32 cellular contexts compared by ENCODE assay signal in genomic region chr3:78025916-78026315, GRCh38.
"Had no signal": no experiment of that assay in that cellular context is flagged by ENCODE, and none has a peak within 500 bp of the region (broad histone marks: within the 10 kb centered on the region; RNA-seq: fewer than 3 reads in every experiment).

No MANE protein-coding gene starts in this region.

- H3K4me3 ChIP-seq: MG63, PC-9 had no signal

- ATAC-seq: activated CD8-positive, alpha-beta T cell treated with anti-CD3 and anti-CD28 coated beads for 36 hours; activated T-cell treated with anti-CD3 and anti-CD28 coated beads, Interleukin-2, amount 50 U/mL, for 72 hours; activated T-helper 17 cell treated with anti-CD3 and anti-CD28 coated beads, Interleukin-2, amount 50 U/mL, for 72 hours had no signal

- H3K4me2 ChIP-seq: PC-9 had no signal

- H2AFZ ChIP-seq: PC-9 had no signal

- H3K9me3 ChIP-seq: MG63 had no signal

- H3K27ac ChIP-seq: PC-9, WERI-Rb-1 had no signal

- H3K36me3 ChIP-seq: MG63, WERI-Rb-1 had no signal

- DNase-seq: activated CD4-positive, alpha-beta T cell treated with anti-CD3 and anti-CD28 coated beads for 1 hour; activated CD4-positive, alpha-beta T cell treated with anti-CD3 and anti-CD28 coated beads for 48 hours; activated CD4-positive, CD25-positive, alpha-beta regulatory T cell; activated CD8-positive, alpha-beta T cell treated with anti-CD3 and anti-CD28 coated beads for 36 hours; activated effector memory CD4-positive, alpha-beta T cell treated with anti-CD3 and anti-CD28 coated beads, Interleukin-2, amount 50 U/mL, for 16 hours; activated naive CD4-positive, alpha-beta T cell; activated naive CD4-positive, alpha-beta T cell treated with anti-CD3 and anti-CD28 coated beads, Interleukin-2, amount 50 U/mL, for 16 hours; activated naive CD8-positive, alpha-beta T cell treated with anti-CD3 and anti-CD28 coated beads for 36 hours; activated T-cell treated with anti-CD3 and anti-CD28 coated beads, Interleukin-2, amount 50 U/mL, for 1 hour; activated T-cell treated with anti-CD3 and anti-CD28 coated beads, Interleukin-2, amount 50 U/mL, for 72 hours; amygdala; caudate nucleus; cerebellar nuclear complex; MG63; NCI-H1048; NCI-H1105 treated with DMSO at 0.1 percent for 48 hours; NCI-H1436; NCI-H1694; NCI-H1930; NCI-H2081 treated with DMSO at 0.1 percent for 48 hours; NCI-H226; NCI-H446 treated with DMSO at 0.1 percent for 48 hours; NCI-H524; NK-92 treated with Interleukin-12 subunit alpha and Interleukin-12 subunit beta, amount 100 ng/mL, for 24 hours; PC-9; Right ventricle myocardium superior; SW 1271; T-helper 1 cell; T-helper 2 cell; T-helper 9 cell; WERI-Rb-1 had no signal

- H3K27me3 ChIP-seq: MG63 had no signal
